1 cellular context compared by ENCODE assay signal in genomic region chr10:100909506-100910260, GRCh38.
A peak's percentile ranks its signal among the peaks of the same experiment; 100 is the strongest.
TF ChIP-seq lines count a peak whose summit lies in the region.

No MANE protein-coding gene starts in this region.

TF ChIP-seq in HEK293, 187 proteins besides CTCF, POLR2A, EP300 and RAD21 (continued from another document):
- TF ChIP-seq PRDM4 (tag by site-specific recombination; IDR thresholded peaks at IDR 0.05) = peak; percentile 65; the same call in 1 of the 2 replicates
- TF ChIP-seq, protein P1, sequence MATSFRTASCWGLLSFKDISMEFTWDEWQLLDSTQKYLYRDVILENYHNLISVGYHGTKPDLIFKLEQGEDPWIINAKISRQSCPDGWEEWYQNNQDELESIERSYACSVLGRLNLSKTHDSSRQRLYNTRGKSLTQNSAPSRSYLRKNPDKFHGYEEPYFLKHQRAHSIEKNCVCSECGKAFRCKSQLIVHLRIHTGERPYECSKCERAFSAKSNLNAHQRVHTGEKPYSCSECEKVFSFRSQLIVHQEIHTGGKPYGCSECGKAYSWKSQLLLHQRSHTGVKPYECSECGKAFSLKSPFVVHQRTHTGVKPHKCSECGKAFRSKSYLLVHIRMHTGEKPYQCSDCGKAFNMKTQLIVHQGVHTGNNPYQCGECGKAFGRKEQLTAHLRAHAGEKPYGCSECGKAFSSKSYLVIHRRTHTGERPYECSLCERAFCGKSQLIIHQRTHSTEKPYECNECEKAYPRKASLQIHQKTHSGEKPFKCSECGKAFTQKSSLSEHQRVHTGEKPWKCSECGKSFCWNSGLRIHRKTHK (tag by site-specific recombination; IDR thresholded peaks at IDR 0.05) = no peak
- TF ChIP-seq ZNF585B (tag by site-specific recombination; IDR thresholded peaks at IDR 0.05) = no peak
- TF ChIP-seq GLIS1 (tag by site-specific recombination; IDR thresholded peaks at IDR 0.05) = peak; percentile 83
- peak; percentile 64 for TF ChIP-seq ZNF398 (tag by site-specific recombination; IDR thresholded peaks at IDR 0.05)
- TF ChIP-seq SCRT1 (tag by site-specific recombination; IDR thresholded peaks at IDR 0.05; ENCODE audit: borderline replicate concordance) = no peak
- TF ChIP-seq ZNF211 (tag by site-specific recombination; IDR thresholded peaks at IDR 0.05; ENCODE audit: low read depth) = no peak
- peak; percentile 11; the same call in 1 of the 2 replicates for TF ChIP-seq PATZ1 (tag by site-specific recombination; IDR thresholded peaks at IDR 0.05)
- TF ChIP-seq ZNF449 (tag by site-specific recombination; IDR thresholded peaks at IDR 0.05) = 0 out of 2 replicates have a peak, but pooled peaks have one; percentile 19
- TF ChIP-seq ZNF670 (tag by site-specific recombination; IDR thresholded peaks at IDR 0.05; ENCODE audit: low read depth) = no peak
- no peak for TF ChIP-seq TSHZ1 (tag by site-specific recombination; IDR thresholded peaks at IDR 0.05; ENCODE audit: borderline replicate concordance)
- TF ChIP-seq ZNF23 (tag by site-specific recombination; IDR thresholded peaks at IDR 0.05; ENCODE audit: borderline replicate concordance) = no peak
- no peak for TF ChIP-seq ZNF707 (tag by site-specific recombination; IDR thresholded peaks at IDR 0.05)
- no peak for TF ChIP-seq ZNF792 (tag by site-specific recombination; IDR thresholded peaks at IDR 0.05)
- 0 out of 2 replicates have a peak, but pooled peaks have one; percentile 30 for TF ChIP-seq TRIM28 (IDR thresholded peaks at IDR 0.05; ENCODE audit: borderline replicate concordance, low read length)
- TF ChIP-seq ZNF629 (tag by site-specific recombination; IDR thresholded peaks at IDR 0.05) = no peak
- TF ChIP-seq ZSCAN16 (tag by site-specific recombination; IDR thresholded peaks at IDR 0.05) = no peak
